Comparison of ENCODE assay signal across 8 cellular contexts in the genomic region with DNA sequence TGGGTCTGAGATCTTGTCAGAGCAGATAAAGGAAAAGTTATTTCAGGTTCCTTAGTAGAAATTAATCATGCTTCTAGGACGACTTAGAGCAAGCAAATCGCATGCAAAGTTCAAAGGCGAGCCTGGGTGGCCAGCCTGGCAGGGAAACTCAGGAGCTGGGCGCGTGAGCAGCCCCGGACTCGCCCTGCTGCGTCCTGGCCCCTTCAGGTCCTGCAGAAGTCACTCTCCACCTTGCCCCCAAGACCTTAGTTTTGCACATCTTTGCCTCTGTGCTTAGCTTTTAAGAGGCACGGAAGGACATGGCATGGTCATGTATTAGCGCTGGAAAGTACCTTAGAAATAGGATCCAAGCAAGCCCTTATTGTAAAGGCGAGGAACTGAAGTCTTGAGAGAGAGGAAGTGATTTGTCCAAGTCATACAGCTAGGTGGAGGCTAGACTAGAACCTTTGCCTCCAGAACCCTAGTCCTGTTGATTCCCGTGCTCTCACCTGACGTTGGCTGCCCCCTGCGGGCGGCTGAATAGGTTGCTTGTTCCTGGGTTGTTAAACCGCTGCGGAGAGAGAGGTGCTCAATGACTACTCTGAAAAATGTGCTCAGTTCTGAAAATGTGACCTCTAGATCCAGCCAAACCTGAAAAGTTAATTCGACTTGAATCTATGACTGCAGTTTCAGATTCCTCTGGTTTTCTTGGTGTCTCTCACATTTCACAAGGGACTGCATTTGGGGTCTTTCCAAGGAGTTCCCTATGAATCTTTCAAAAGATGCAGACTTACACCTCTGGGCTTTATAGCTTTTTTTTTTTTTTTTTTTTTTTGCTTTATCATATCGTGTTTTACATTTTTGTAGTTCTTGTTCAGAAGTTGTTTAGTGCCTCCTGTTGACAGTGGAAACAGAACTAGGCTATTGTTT. TPM values are rescaled to one million over a fixed set of nuclear protein-coding genes. Genes with fewer than 3 reads are reported as not detected.
A peak's percentile ranks its signal among the peaks of the same experiment; 100 is the strongest.
DNase-seq lines count a peak whose midpoint lies in the region; ATAC-seq and TF ChIP-seq lines count a peak whose summit lies in the region.

No MANE protein-coding gene starts in this region.

- DNase-seq in Daoy (ENCODE audit: low read depth) (peak; percentile 66), SK-N-DZ (ENCODE audit: low spot score) (peak; percentile 64), iPS DF 6.9 (ENCODE audit: low read depth, low spot score) (peak; percentile 75), GM19240 (ENCODE audit: insufficient read length, low spot score) (no peak)
- peak; percentile 65 to 73 for DNase-seq in stimulated activated CD4-positive, alpha-beta T cell treated with anti-CD3 and anti-CD28 coated beads, Interleukin-12 subunit alpha, Interleukin-12 subunit beta, amount 100 ng/mL, for 24 hours (ENCODE audit: low read depth in 2 of 2)

- H3K27ac Mint-ChIP-seq in activated naive CD4-positive, alpha-beta T cell treated with anti-CD3 and anti-CD28 coated beads, Interleukin-2, amount 50 U/mL, for 24 hours, result peak overlapping the region; percentile 75

- peaks cover 31% of the 10 kb centered on the region for H3K4me1 Mint-ChIP-seq in activated naive CD4-positive, alpha-beta T cell treated with anti-CD3 and anti-CD28 coated beads, Interleukin-2, amount 50 U/mL, for 24 hours

- peak; percentile 70 for TF ChIP-seq RAD21 in Ishikawa (IDR thresholded peaks at IDR 0.05; ENCODE audit: low read depth)

- no peaks in the 10 kb centered on the region for H3K9me3 Mint-ChIP-seq in activated naive CD4-positive, alpha-beta T cell treated with anti-CD3 and anti-CD28 coated beads, Interleukin-2, amount 50 U/mL, for 24 hours

- H3K27me3 ChIP-seq in iPS DF 6.9 (ENCODE audit: control insufficient read depth, insufficient read depth, low read length), result peaks cover 8% of the 10 kb centered on the region; the same call in 1 of the 2 replicates

- no peak overlapping the region for H3K27ac ChIP-seq in iPS DF 6.9 (ENCODE audit: low read length)

- TF ChIP-seq EP300 in Ishikawa (IDR thresholded peaks at IDR 0.05; ENCODE audit: borderline replicate concordance), result no peak

- peak overlapping the region; percentile 97 for H3K4me3 Mint-ChIP-seq in activated naive CD4-positive, alpha-beta T cell treated with anti-CD3 and anti-CD28 coated beads, Interleukin-2, amount 50 U/mL, for 24 hours

- H3K4me1 ChIP-seq in iPS DF 6.9 (ENCODE audit: control insufficient read depth, insufficient read depth, low read length), result no peaks in the 10 kb centered on the region

- H3K9me3 ChIP-seq in iPS DF 6.9 (ENCODE audit: control insufficient read depth, insufficient read depth, low read length), result no peaks in the 10 kb centered on the region

- H3K36me3 ChIP-seq in iPS DF 6.9 (ENCODE audit: control insufficient read depth, insufficient read depth, low read length), result no peaks in the 10 kb centered on the region

- peak; percentile 36 for ATAC-seq in GM21529 (IDR thresholded peaks at IDR 0.05; ENCODE audit: unreplicated experiment)

- no CpG with 5 or more reads among the region's 19 CpGs for WGBS in iPS DF 6.9 (ENCODE audit: insufficient coverage, insufficient read length)

- peak overlapping the region; percentile 75; the same call in 1 of the 2 replicates for H3K4me3 ChIP-seq in iPS DF 6.9 (ENCODE audit: low read length)

- H3K36me3 Mint-ChIP-seq in activated naive CD4-positive, alpha-beta T cell treated with anti-CD3 and anti-CD28 coated beads, Interleukin-2, amount 50 U/mL, for 24 hours, result peaks cover 6% of the 10 kb centered on the region

- H3K27me3 Mint-ChIP-seq in activated naive CD4-positive, alpha-beta T cell treated with anti-CD3 and anti-CD28 coated beads, Interleukin-2, amount 50 U/mL, for 24 hours, result no peaks in the 10 kb centered on the region

TF ChIP-seq in Ishikawa, 13 proteins besides CTCF, POLR2A, EP300 and RAD21:
- TF ChIP-seq TEAD4 (IDR thresholded peaks at IDR 0.05) (no peak), CREB1 (IDR thresholded peaks at IDR 0.05; ENCODE audit: low read depth) (no peak), FOXM1 (IDR thresholded peaks at IDR 0.05; ENCODE audit: borderline replicate concordance, low read depth) (no peak), TAF1 (IDR thresholded peaks at IDR 0.05; ENCODE audit: low read depth) (no peak), TCF12 (IDR thresholded peaks at IDR 0.05; ENCODE audit: low read depth) (no peak), NFIC (IDR thresholded peaks at IDR 0.05) (no peak), CEBPB (IDR thresholded peaks at IDR 0.05) (no peak), YY1 (IDR thresholded peaks at IDR 0.05; ENCODE audit: low read depth) (no peak), ZBTB7A (IDR thresholded peaks at IDR 0.05; ENCODE audit: low read depth) (no peak), EGR1 (IDR thresholded peaks at IDR 0.05) (no peak)
- TF ChIP-seq, protein P1, sequence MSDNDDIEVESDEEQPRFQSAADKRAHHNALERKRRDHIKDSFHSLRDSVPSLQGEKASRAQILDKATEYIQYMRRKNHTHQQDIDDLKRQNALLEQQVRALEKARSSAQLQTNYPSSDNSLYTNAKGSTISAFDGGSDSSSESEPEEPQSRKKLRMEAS (IDR thresholded peaks at IDR 0.05), result no peak
- TF ChIP-seq, protein P2, sequence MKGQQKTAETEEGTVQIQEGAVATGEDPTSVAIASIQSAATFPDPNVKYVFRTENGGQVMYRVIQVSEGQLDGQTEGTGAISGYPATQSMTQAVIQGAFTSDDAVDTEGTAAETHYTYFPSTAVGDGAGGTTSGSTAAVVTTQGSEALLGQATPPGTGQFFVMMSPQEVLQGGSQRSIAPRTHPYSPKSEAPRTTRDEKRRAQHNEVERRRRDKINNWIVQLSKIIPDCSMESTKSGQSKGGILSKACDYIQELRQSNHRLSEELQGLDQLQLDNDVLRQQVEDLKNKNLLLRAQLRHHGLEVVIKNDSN (IDR thresholded peaks at IDR 0.05), result no peak
- TF ChIP-seq, protein P3, sequence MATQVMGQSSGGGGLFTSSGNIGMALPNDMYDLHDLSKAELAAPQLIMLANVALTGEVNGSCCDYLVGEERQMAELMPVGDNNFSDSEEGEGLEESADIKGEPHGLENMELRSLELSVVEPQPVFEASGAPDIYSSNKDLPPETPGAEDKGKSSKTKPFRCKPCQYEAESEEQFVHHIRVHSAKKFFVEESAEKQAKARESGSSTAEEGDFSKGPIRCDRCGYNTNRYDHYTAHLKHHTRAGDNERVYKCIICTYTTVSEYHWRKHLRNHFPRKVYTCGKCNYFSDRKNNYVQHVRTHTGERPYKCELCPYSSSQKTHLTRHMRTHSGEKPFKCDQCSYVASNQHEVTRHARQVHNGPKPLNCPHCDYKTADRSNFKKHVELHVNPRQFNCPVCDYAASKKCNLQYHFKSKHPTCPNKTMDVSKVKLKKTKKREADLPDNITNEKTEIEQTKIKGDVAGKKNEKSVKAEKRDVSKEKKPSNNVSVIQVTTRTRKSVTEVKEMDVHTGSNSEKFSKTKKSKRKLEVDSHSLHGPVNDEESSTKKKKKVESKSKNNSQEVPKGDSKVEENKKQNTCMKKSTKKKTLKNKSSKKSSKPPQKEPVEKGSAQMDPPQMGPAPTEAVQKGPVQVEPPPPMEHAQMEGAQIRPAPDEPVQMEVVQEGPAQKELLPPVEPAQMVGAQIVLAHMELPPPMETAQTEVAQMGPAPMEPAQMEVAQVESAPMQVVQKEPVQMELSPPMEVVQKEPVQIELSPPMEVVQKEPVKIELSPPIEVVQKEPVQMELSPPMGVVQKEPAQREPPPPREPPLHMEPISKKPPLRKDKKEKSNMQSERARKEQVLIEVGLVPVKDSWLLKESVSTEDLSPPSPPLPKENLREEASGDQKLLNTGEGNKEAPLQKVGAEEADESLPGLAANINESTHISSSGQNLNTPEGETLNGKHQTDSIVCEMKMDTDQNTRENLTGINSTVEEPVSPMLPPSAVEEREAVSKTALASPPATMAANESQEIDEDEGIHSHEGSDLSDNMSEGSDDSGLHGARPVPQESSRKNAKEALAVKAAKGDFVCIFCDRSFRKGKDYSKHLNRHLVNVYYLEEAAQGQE (IDR thresholded peaks at IDR 0.05; ENCODE audit: low read depth), result no peak
TF ChIP-seq in Ishikawa: peak in this region for 0.

RNA-seq across cellular contexts. Expression of a gene that starts 2.7 kb away (rescaled TPM):
- 2.7 and 3.3 TPM in 2 replicates for total RNA-seq in Daoy (2014; rRNA removed; shearing (Covaris generic))
- 6.8 and 7.2 TPM in 2 replicates for polyA plus RNA-seq in SK-N-DZ (2014; cell fraction: cytosol; rRNA removed)
- polyA plus RNA-seq in SK-N-DZ (2014; cell fraction: nucleus; rRNA removed), result 6.3 and 7.1 TPM in 2 replicates
